Comparison of ENCODE assay signal across 21 cellular contexts in the genomic region with DNA sequence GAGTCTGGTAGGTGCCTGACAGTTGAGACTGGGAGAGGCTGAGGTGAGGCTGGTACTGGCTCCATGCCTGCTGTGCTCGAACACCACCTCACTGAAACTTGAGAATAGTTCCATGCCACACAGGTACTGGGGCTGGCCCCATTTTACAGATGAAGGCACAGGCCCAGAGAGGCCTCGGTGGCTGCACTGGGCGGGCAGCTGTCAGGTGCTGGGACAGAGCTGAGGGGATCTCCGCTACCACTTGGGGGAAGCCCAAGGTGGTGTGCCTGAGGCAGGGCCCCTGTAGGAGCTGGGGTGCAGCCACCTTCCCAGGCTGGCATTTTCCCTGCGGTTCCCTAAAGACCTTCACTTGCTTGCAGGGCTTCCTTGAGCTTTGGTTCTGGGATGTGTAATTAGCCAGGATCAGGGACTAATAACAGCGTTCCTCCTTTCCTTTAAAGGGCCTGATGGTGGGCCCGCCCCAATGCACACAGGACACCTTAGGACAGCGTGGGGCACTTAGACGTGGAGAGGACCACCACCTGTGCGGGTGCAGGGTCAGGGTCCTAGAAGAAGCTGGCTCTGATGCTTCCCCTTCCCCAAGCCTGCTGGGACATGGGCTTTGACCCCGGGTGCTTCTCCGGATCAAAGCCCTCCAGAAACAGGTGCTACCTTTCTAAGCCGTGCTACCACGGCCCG. TPM values are rescaled to one million over a fixed set of nuclear protein-coding genes. Genes with fewer than 3 reads are reported as not detected.
DNase-seq lines count a peak whose midpoint lies in the region; ATAC-seq, FAIRE-seq and TF ChIP-seq lines count a peak whose summit lies in the region.
"Had no signal": no experiment of that assay in that cellular context is flagged by ENCODE, and none has a peak within 500 bp of the region (broad histone marks: within the 10 kb centered on the region; RNA-seq: fewer than 3 reads in every experiment).

No MANE protein-coding gene starts in this region.

- WGBS in GM12878 (ENCODE audit: insufficient coverage, insufficient replicate concordance, low lambda C conversion rate, missing lambda C conversion rate), result 54% methylated on average over 15 of the region's 15 CpGs
- WGBS in lung, 2 donors, result 95% methylated on average over 15 of the region's 15 CpGs

- no TSS peak for BruUV-seq in GM12878 (replicated peaks; lab: Mats Ljungman, UMichigan)

- no peaks in the 10 kb centered on the region for H3K79me2 ChIP-seq in GM12878 (ENCODE audit: control insufficient read depth, insufficient read depth, low read length)

- no peak for TF ChIP-seq EP300 in GM12878 (IDR thresholded peaks at IDR 0.05; ENCODE audit: borderline replicate concordance in 1 of 2, control insufficient read depth in 1 of 2, low read depth in 2 of 2, low read length in 2 of 2)

- H3K9ac ChIP-seq in GM12878 (ENCODE audit: control insufficient read depth, insufficient read depth, low read length), result no peak overlapping the region
- H3K9ac ChIP-seq: KMS-11 had no signal

- H4K20me1 ChIP-seq in GM12878 (ENCODE audit: control insufficient read depth, insufficient read depth), result no peaks in the 10 kb centered on the region

- RAD21 ChIA-PET in GM12878 (lab: Charles Lee; ENCODE audit: unreplicated experiment), result no interaction called here

- SMC1A ChIA-PET in GM12878 (lab: Charles Lee; ENCODE audit: uncharacterized antibody, unreplicated experiment), result no interaction called here

- DNase-seq in GM13976 (ENCODE audit: low spot score) (peak; percentile 58), GM12878 (ENCODE audit: low read depth, low spot score) (no peak), lung (ENCODE audit: low spot score) (no peak), substantia nigra (lab: John Stamatoyannopoulos, UW) (no peak), DMS53 (lab: John Stamatoyannopoulos, UW) (no peak), NCI-H82 treated with DMSO at 0.1 percent for 48 hours (lab: John Stamatoyannopoulos, UW; ENCODE audit: unreplicated experiment) (no peak), DMS 273 treated with DMSO at 0.1 percent for 48 hours (lab: John Stamatoyannopoulos, UW) (no peak)
- no peak for DNase-seq in stimulated activated CD4-positive, alpha-beta T cell treated with anti-CD3 and anti-CD28 coated beads, Interleukin-2, amount 100 ng/mL, for 48 hours
- DNase-seq: activated CD4-positive, alpha-beta T cell treated with anti-CD3 and anti-CD28 coated beads, Interleukin-2, amount 10 ng/mL, durations not matched to agents 24 days and 14 days; activated T-cell treated with anti-CD3 and anti-CD28 coated beads, Interleukin-2, amount 50 U/mL, for 48 hours; adrenal gland; immature natural killer cell; NCI-H187 treated with DMSO at 0.1 percent for 48 hours; NCI-H69; nephron progenitor cell; small intestine had no signal

- intact Hi-C loops in GM12878 (cut with micrococcal nuclease; ENCODE audit: unreplicated experiment), result no loop called here

- in situ Hi-C loops in GM13976 (cut with MboI; ENCODE audit: low sequenced_read_pairs, unreplicated experiment) (no loop called here), GM12878 (cut with MboI) (no loop called here)

- FAIRE-seq in GM12878 (lab: Jason Lieb, UNC), result no peak
- FAIRE-seq: small intestine had no signal

- no peak for TF ChIP-seq RAD21 in GM12878 (IDR thresholded peaks at IDR 0.05; ENCODE audit: insufficient read depth, low read depth, low read length)

- H2AFZ ChIP-seq in GM12878 (ENCODE audit: control insufficient read depth, low read depth, low read length), result no peak overlapping the region

- H3K9me3 ChIP-seq in GM12878 (replicated peaks; ENCODE audit: control insufficient read depth, insufficient read depth, low read length) (no peaks in the 10 kb centered on the region), lung (ENCODE audit: control insufficient read depth in 2 of 2, insufficient read depth in 1 of 2, low read length in 1 of 2) (no peaks in the 10 kb centered on the region)
- H3K9me3 ChIP-seq: adrenal gland had no signal

- TF ChIP-seq CTCF in GM13976 (IDR thresholded peaks at IDR 0.05; ENCODE audit: borderline replicate concordance, control extremely low read depth, extremely low read depth, insufficient read depth, missing control alignments) (no peak), GM12878 (IDR thresholded peaks at IDR 0.05 in 2 of 3, conservative IDR thresholded peaks at IDR 0.05 in 1 of 3; ENCODE audit: control insufficient read depth in 2 of 3, extremely low read depth in 1 of 3, insufficient read depth in 1 of 3, low read depth in 3 of 3, low read length in 3 of 3) (no peak), lung (IDR thresholded peaks at IDR 0.05; ENCODE audit: control extremely low read depth, extremely low read depth) (no peak)

- peaks cover 26 to 42% of the 10 kb centered on the region in 2 experiments for H3K36me3 ChIP-seq in GM12878 (ENCODE audit: control insufficient read depth in 2 of 2, insufficient read depth in 2 of 2, low read length in 1 of 2)
- H3K36me3 ChIP-seq in lung (ENCODE audit: control insufficient read depth in 2 of 2, insufficient read depth in 2 of 2, low read length in 2 of 2), result peaks cover 17 to 93% of the 10 kb centered on the region in 2 donors

- TF ChIP-seq POLR2A in GM12878 (IDR thresholded peaks at IDR 0.05; ENCODE audit: low read depth, low read length), result no peak; the same call in 1 of the 2 replicates

- ATAC-seq in GM12878 (peak; percentile 86), lung (ENCODE audit: insufficient read depth, low FRiP score) (no peak)

- no peaks in the 10 kb centered on the region for H3K4me1 ChIP-seq in GM12878 (ENCODE audit: control insufficient read depth, insufficient read depth, low read length)
- H3K4me1 ChIP-seq in lung (ENCODE audit: control insufficient read depth in 2 of 2, insufficient read depth in 2 of 2, low read length in 2 of 2), result peaks cover 0 to 13% of the 10 kb centered on the region in 2 donors

- CTCF ChIA-PET in GM12878 (lab: Yijun Ruan, JAX), result no interaction called here

- H3K27ac ChIP-seq in GM12878 (ENCODE audit: control insufficient read depth, insufficient read depth) (no peak overlapping the region), lung (ENCODE audit: low read depth in 1 of 2, low read length in 1 of 2) (peak overlapping the region; percentile 18 to 66), substantia nigra (ENCODE audit: low read depth, low read length, poor library complexity, severe bottlenecking) (peak overlapping the region; percentile 99)
- H3K27ac ChIP-seq: KMS-11 had no signal

- H3K4me3 ChIP-seq in GM12878 (no peak overlapping the region), lung (no peak overlapping the region)
- H3K4me3 ChIP-seq: adrenal gland had no signal

- H3K4me2 ChIP-seq in GM12878 (ENCODE audit: control insufficient read depth, insufficient read depth), result no peak overlapping the region
- H3K4me2 ChIP-seq: KMS-11 had no signal

- POLR2A ChIA-PET in GM12878 (lab: Charles Lee), result interaction anchor here (0.5 kb wide), 1 partner anchor 423 kb away, joined by 5 read pairs; no protein-coding TSS in a partner anchor

- H3K27me3 ChIP-seq in GM12878 (replicated peaks in 1 of 2; ENCODE audit: control insufficient read depth in 2 of 2, insufficient read depth in 2 of 2, low read length in 1 of 2) (no peaks in the 10 kb centered on the region), lung (ENCODE audit: control insufficient read depth, insufficient read depth) (no peaks in the 10 kb centered on the region)
- H3K27me3 ChIP-seq: adrenal gland had no signal

RNA-seq across cellular contexts. Expression of gene CAPN12, which starts 23.6 kb away (rescaled TPM):
- 9.3 and 10.9 TPM in 2 replicates for total RNA-seq in GM12878 (2013; cell fraction: nucleolus; rRNA removed)
- total RNA-seq in GM12878 (2014; rRNA removed) (2.8 and 4.1 TPM in 2 replicates), GM12878 (2014; rRNA removed; fragmentation: Illumina TruSeq; extraction: Trizol) (1.5 and 1.7 TPM in 2 replicates), GM12878 (2021) (3.0 and 5.1 TPM in 2 replicates), lung (1 to 10 TPM; 2.0 to 7.1 TPM)
- 4.9 TPM for polyA plus RNA-seq in GM12878 (2011; ENCODE audit: low read depth)
- polyA plus RNA-seq in GM12878 (2011; rRNA removed) (1.7 and 2.0 TPM in 2 replicates), GM12878 (2014; fragmentation: Illumina TruSeq; extraction: Trizol) (2.7 and 3.1 TPM in 2 replicates), GM12878 (2014; fragmentation: Nextera tagmentation; extraction: Ambion mirVana) (1 to 10 TPM; 1.2 to 2.0 TPM), GM12878 (2014; rRNA removed) (4.6 and 7.3 TPM in 2 replicates), GM12878 (2016; fragmentation: Nextera tagmentation; extraction: Ambion mirVana) (1 to 10 TPM in 1 of 2 experiments, under 1 TPM in 1; 0.64 to 1.9 TPM), lung (10 to 100 TPM in 1 of 2 donors, 1 to 10 TPM in 1; 4.9 to 17.8 TPM)
- polyA plus RNA-seq in GM12878 (2011; cell fraction: cytosol; rRNA removed), result 2.8 and 3.4 TPM in 2 replicates
- 29.8 and 48.9 TPM in 2 replicates for polyA plus RNA-seq in GM12878 (2011; cell fraction: nucleus; rRNA removed)
- polyA plus RNA-seq in GM12878 (2012), result 8.1 and 12.4 TPM in 2 replicates
- polyA minus RNA-seq in GM12878 (2011; rRNA and poly(A)+ RNA removed), result 0.51 and 0.62 TPM in 2 replicates
- not detected in 2 replicates for polyA minus RNA-seq in GM12878 (2011; cell fraction: cytosol; rRNA and poly(A)+ RNA removed)
- polyA minus RNA-seq in GM12878 (2011; cell fraction: nucleus; rRNA and poly(A)+ RNA removed), result 1.7 TPM in 2 replicates
- total RNA-seq: H4, RPMI7951 had no signal

RNA-seq across cellular contexts. Expression of gene LGALS7, which starts 52.6 kb away (rescaled TPM):
- total RNA-seq in GM12878 (2013; cell fraction: nucleolus; rRNA removed), result not detected in 2 replicates
- total RNA-seq in GM12878 (2014; rRNA removed) (not detected in 2 replicates), GM12878 (2014; rRNA removed; fragmentation: Illumina TruSeq; extraction: Trizol) (not detected in 2 replicates), GM12878 (2021) (not detected in 2 replicates), lung (1 to 10 TPM in 1 of 2 donors, not detected in 1; 2.4 TPM)
- not detected for polyA plus RNA-seq in GM12878 (2011; ENCODE audit: low read depth)
- polyA plus RNA-seq in GM12878 (2011; rRNA removed) (0.19 TPM in 1 of 2 replicates, not detected in the other), GM12878 (2014; fragmentation: Illumina TruSeq; extraction: Trizol) (not detected in 2 replicates), GM12878 (2014; fragmentation: Nextera tagmentation; extraction: Ambion mirVana) (not detected), GM12878 (2014; rRNA removed) (not detected in 2 replicates), GM12878 (2016; fragmentation: Nextera tagmentation; extraction: Ambion mirVana) (not detected), lung (1 to 10 TPM; 4.9 to 5.0 TPM)
- polyA plus RNA-seq in GM12878 (2011; cell fraction: cytosol; rRNA removed), result not detected in 2 replicates
- polyA plus RNA-seq in GM12878 (2011; cell fraction: nucleus; rRNA removed), result not detected in 2 replicates
- not detected in 2 replicates for polyA plus RNA-seq in GM12878 (2012)
- not detected in 2 replicates for polyA minus RNA-seq in GM12878 (2011; rRNA and poly(A)+ RNA removed)
- not detected in 2 replicates for polyA minus RNA-seq in GM12878 (2011; cell fraction: cytosol; rRNA and poly(A)+ RNA removed)
- polyA minus RNA-seq in GM12878 (2011; cell fraction: nucleus; rRNA and poly(A)+ RNA removed), result not detected in 2 replicates
- total RNA-seq: activated CD4-positive, alpha-beta T cell treated with anti-CD3 and anti-CD28 coated beads, Interleukin-2, amount 10 ng/mL, durations not matched to agents 24 days and 14 days; adrenal gland; fibroblast of villous mesenchyme; H4; RPMI7951; T-helper 2 cell treated with Interferon-gamma antibody and Interleukin-4, amounts not matched to agents 100 ng/mL and 5 ng/mL, for 36 hours had no signal
- polyA plus RNA-seq: adrenal gland, immature natural killer cell had no signal
